In genomic region chr12:30640392-30640791, GRCh38 we compare ENCODE assay signal across 27 cellular contexts.
"Had no signal": no experiment of that assay in that cellular context is flagged by ENCODE, and none has a peak within 500 bp of the region (broad histone marks: within the 10 kb centered on the region; RNA-seq: fewer than 3 reads in every experiment).

No MANE protein-coding gene starts in this region.

- H3K27me3 ChIP-seq: brain microvascular endothelial cell, esophagus muscularis mucosa, foreskin keratinocyte, gastroesophageal sphincter had no signal

- ATAC-seq: activated T-cell treated with anti-CD3 and anti-CD28 coated beads, Interleukin-2, amount 50 U/mL, for 72 hours; effector memory CD8-positive, alpha-beta T cell; foreskin keratinocyte; gastroesophageal sphincter; WTC11 had no signal

- DNase-seq: activated CD4-positive, alpha-beta memory T cell treated with anti-CD3 and anti-CD28 coated beads, Interleukin-2, amount 10 ng/mL, durations not matched to agents 7 days and 5 days; activated CD4-positive, alpha-beta T cell treated with anti-CD3 and anti-CD28 coated beads for 1 hour; activated CD4-positive, alpha-beta T cell treated with anti-CD3 and anti-CD28 coated beads for 4 hours; activated CD4-positive, alpha-beta T cell treated with anti-CD3 and anti-CD28 coated beads, Interleukin-2, amount 10 ng/mL, durations not matched to agents 7 days and 5 days; activated CD4-positive, alpha-beta T cell treated with anti-CD3 and anti-CD28 coated beads, Interleukin-2, amount 50 U/mL, for 4 hours; activated CD8-positive, alpha-beta memory T cell treated with anti-CD3 and anti-CD28 coated beads, Interleukin-2, amount 50 U/mL, for 48 hours; activated gamma-delta T cell treated with Interleukin-2 at 50 U/mL for 16 hours; activated naive CD4-positive, alpha-beta T cell treated with anti-CD3 and anti-CD28 coated beads, Interleukin-2, amount 50 U/mL, for 16 hours; activated naive CD4-positive, alpha-beta T cell treated with Interleukin-2 at 50 U/mL for 16 hours; activated T-cell treated with anti-CD3 and anti-CD28 coated beads for 4 hours; activated T-cell treated with anti-CD3 and anti-CD28 coated beads, Interleukin-2, amount 50 U/mL, for 24 hours; activated T-cell treated with anti-CD3 and anti-CD28 coated beads, Interleukin-2, amount 50 U/mL, for 72 hours; amniotic stem cell; anterior cingulate cortex; brain microvascular endothelial cell; cortex of kidney; dermis blood vessel endothelial cell; effector CD4-positive, alpha-beta T cell; effector memory CD8-positive, alpha-beta T cell; erythroblast; foreskin keratinocyte; T-helper 2 cell had no signal

- H3K4me1 ChIP-seq: esophagus muscularis mucosa, foreskin keratinocyte had no signal

- H3K9me3 ChIP-seq: esophagus muscularis mucosa, gastroesophageal sphincter had no signal

- H3K27ac ChIP-seq: brain microvascular endothelial cell, esophagus muscularis mucosa, foreskin keratinocyte, gastroesophageal sphincter had no signal

- H3K4me3 ChIP-seq: esophagus muscularis mucosa, gastroesophageal sphincter had no signal

- FAIRE-seq: astrocyte, bronchial epithelial cell had no signal
